Comparison of ENCODE assay signal across 7 cellular contexts in the genomic region with DNA sequence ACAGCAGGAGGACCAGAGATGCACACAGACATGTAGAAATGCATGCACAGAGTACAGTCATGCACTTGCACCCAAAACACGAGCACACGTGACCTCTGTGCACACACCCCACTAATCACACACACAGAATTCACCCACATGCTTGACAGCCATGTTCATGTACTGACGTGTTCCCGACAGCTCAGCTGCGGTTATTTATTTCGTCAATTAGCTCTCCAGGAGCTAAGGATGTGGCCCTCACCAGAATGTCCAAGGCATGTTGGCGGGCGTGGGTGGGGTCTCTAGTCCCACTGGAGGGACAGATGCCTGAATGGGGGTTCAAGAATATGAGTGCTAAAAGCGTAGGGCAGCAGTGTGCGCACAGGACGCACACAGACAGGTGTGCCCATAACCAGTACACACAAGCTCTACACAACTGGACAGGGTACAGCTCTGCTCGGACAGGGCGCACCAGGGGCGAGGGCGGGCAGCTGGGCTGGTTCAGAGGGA. TPM values are rescaled to one million over a fixed set of nuclear protein-coding genes. Genes with fewer than 3 reads are reported as not detected.
A peak's percentile ranks its signal among the peaks of the same experiment; 100 is the strongest.
DNase-seq lines count a peak whose midpoint lies in the region; ATAC-seq and TF ChIP-seq lines count a peak whose summit lies in the region.

No MANE protein-coding gene starts in this region.

- H3K27me3 ChIP-seq in cardiac muscle cell, result no peaks in the 10 kb centered on the region
- H3K27me3 ChIP-seq in skeletal muscle tissue (ENCODE audit: control insufficient read depth in 3 of 3, insufficient read depth in 3 of 3, low read length in 3 of 3), result peaks cover 0 to 33% (median 26%) of the 10 kb centered on the region in 3 donors

- H3K4me1 ChIP-seq in cardiac muscle cell (ENCODE audit: low read depth) (peaks cover 8% of the 10 kb centered on the region), skeletal muscle tissue (ENCODE audit: control insufficient read depth in 3 of 3, insufficient read depth in 3 of 3, low read length in 3 of 3) (peaks cover 25 to 35% (median 33%) of the 10 kb centered on the region in 3 donors)

- peak overlapping the region; percentile 92 for H3K4me3 Mint-ChIP-seq in activated CD8-positive, alpha-beta memory T cell treated with anti-CD3 and anti-CD28 coated beads, Interleukin-2, amount 10 ng/mL, durations not matched to agents 7 days and 5 days

- no peaks in the 10 kb centered on the region for H3K27me3 Mint-ChIP-seq in activated CD8-positive, alpha-beta memory T cell treated with anti-CD3 and anti-CD28 coated beads, Interleukin-2, amount 10 ng/mL, durations not matched to agents 7 days and 5 days

- H3K9me3 Mint-ChIP-seq in activated CD8-positive, alpha-beta memory T cell treated with anti-CD3 and anti-CD28 coated beads, Interleukin-2, amount 10 ng/mL, durations not matched to agents 7 days and 5 days (ENCODE audit: low read depth), result no peaks in the 10 kb centered on the region

- H3K27ac ChIP-seq in cardiac muscle cell (no peak overlapping the region), skeletal muscle tissue (ENCODE audit: low read depth, low read length) (peak overlapping the region; percentile 79)

- H3K4me3 ChIP-seq in cardiac muscle cell (peak overlapping the region; percentile 75), skeletal muscle tissue (ENCODE audit: low read length in 3 of 3) (peak overlapping the region; percentile 83 to 99 (median 98))

- peak overlapping the region in 2 of 3 donors; percentile 63 to 70 for H3K9ac ChIP-seq in skeletal muscle tissue (ENCODE audit: low read depth in 1 of 3, low read length in 3 of 3)

- CTCF ChIA-PET in activated CD8-positive, alpha-beta memory T cell treated with anti-CD3 and anti-CD28 coated beads, Interleukin-2, amount 10 ng/mL, durations not matched to agents 7 days and 5 days (lab: Charles Lee), result interaction anchor here (0.7 to 4.5 kb wide), 29 partner anchors 9 to 443 kb away, joined by 3 to 190 read pairs (median 6); a partner anchor contains a TSS

- H3K4me1 Mint-ChIP-seq in activated CD8-positive, alpha-beta memory T cell treated with anti-CD3 and anti-CD28 coated beads, Interleukin-2, amount 10 ng/mL, durations not matched to agents 7 days and 5 days, result peaks cover 61% of the 10 kb centered on the region

- H3K9me3 ChIP-seq in cardiac muscle cell (ENCODE audit: low read depth) (no peaks in the 10 kb centered on the region), skeletal muscle tissue (ENCODE audit: control insufficient read depth in 3 of 3, low read length in 3 of 3) (no peaks in the 10 kb centered on the region)

- H3K36me3 Mint-ChIP-seq in activated CD8-positive, alpha-beta memory T cell treated with anti-CD3 and anti-CD28 coated beads, Interleukin-2, amount 10 ng/mL, durations not matched to agents 7 days and 5 days, result peaks cover 27% of the 10 kb centered on the region

- peak; percentile 74 for DNase-seq in activated CD8-positive, alpha-beta memory T cell treated with anti-CD3 and anti-CD28 coated beads, Interleukin-2, amount 10 ng/mL, durations not matched to agents 7 days and 5 days
- DNase-seq in cardiac muscle cell (ENCODE audit: low read depth in 1 of 2, low spot score in 1 of 2) (peak in 1 of 2 donors; percentile 10), superior temporal gyrus (ENCODE audit: extremely low spot score) (no peak), NCI-H82 treated with DMSO at 0.1 percent for 48 hours (lab: John Stamatoyannopoulos, UW; ENCODE audit: unreplicated experiment) (no peak)

- peak overlapping the region; percentile 99 for H3K27ac Mint-ChIP-seq in activated CD8-positive, alpha-beta memory T cell treated with anti-CD3 and anti-CD28 coated beads, Interleukin-2, amount 10 ng/mL, durations not matched to agents 7 days and 5 days

- peak; percentile 13 for ATAC-seq in GM18909 (IDR thresholded peaks at IDR 0.05; ENCODE audit: poor library complexity, unreplicated experiment)
- ATAC-seq in HG03280 (IDR thresholded peaks at IDR 0.05; ENCODE audit: unreplicated experiment), result peak; percentile 5
- peak; percentile 24 for ATAC-seq in activated CD8-positive, alpha-beta memory T cell treated with anti-CD3 and anti-CD28 coated beads, Interleukin-2, amount 10 ng/mL, durations not matched to agents 7 days and 5 days

- H3K36me3 ChIP-seq in cardiac muscle cell (peaks cover 10% of the 10 kb centered on the region), skeletal muscle tissue (ENCODE audit: control insufficient read depth in 3 of 3, insufficient read depth in 3 of 3, low read length in 3 of 3) (peaks cover 16 to 22% (median 16%) of the 10 kb centered on the region in 3 donors)

- TF ChIP-seq CTCF in cardiac muscle cell (IDR thresholded peaks at IDR 0.05; ENCODE audit: low read depth, low read length), result no peak

RNA-seq across cellular contexts. Expression of a gene that starts 0.6 kb away (rescaled TPM):
- 10 to 100 TPM; 77.5 to 80.6 TPM for total RNA-seq in activated CD8-positive, alpha-beta memory T cell treated with anti-CD3 and anti-CD28 coated beads, Interleukin-2, amount 10 ng/mL, durations not matched to agents 7 days and 5 days
- total RNA-seq in cardiac muscle cell, result 62.6 and 67.6 TPM in 2 replicates
- 73.5 and 78.7 TPM in 2 replicates for polyA plus RNA-seq in cardiac muscle cell
- total RNA-seq in skeletal muscle tissue, result 55.8 TPM

RNA-seq across cellular contexts. Expression of a gene that starts 0.9 kb away (rescaled TPM):
- total RNA-seq in activated CD8-positive, alpha-beta memory T cell treated with anti-CD3 and anti-CD28 coated beads, Interleukin-2, amount 10 ng/mL, durations not matched to agents 7 days and 5 days, result 10 to 100 TPM; 26.0 to 33.4 TPM
- total RNA-seq in cardiac muscle cell, result 20.3 and 20.8 TPM in 2 replicates
- polyA plus RNA-seq in cardiac muscle cell, result 22.6 and 36.5 TPM in 2 replicates
- 1.0 TPM for total RNA-seq in skeletal muscle tissue

RNA-seq across cellular contexts. Expression of a gene that starts 10.6 kb away (rescaled TPM):
- 10 to 100 TPM; 13.5 to 18.2 TPM for total RNA-seq in activated CD8-positive, alpha-beta memory T cell treated with anti-CD3 and anti-CD28 coated beads, Interleukin-2, amount 10 ng/mL, durations not matched to agents 7 days and 5 days
- total RNA-seq in cardiac muscle cell, result 41.6 and 45.8 TPM in 2 replicates
- 13.7 and 15.3 TPM in 2 replicates for polyA plus RNA-seq in cardiac muscle cell
- 8.9 TPM for total RNA-seq in skeletal muscle tissue

RNA-seq across cellular contexts. Expression of a gene that starts 24.1 kb away (rescaled TPM):
- 10 to 100 TPM; 41.1 to 41.9 TPM for total RNA-seq in activated CD8-positive, alpha-beta memory T cell treated with anti-CD3 and anti-CD28 coated beads, Interleukin-2, amount 10 ng/mL, durations not matched to agents 7 days and 5 days
- total RNA-seq in cardiac muscle cell (40.2 and 53.5 TPM in 2 replicates), skeletal muscle tissue (15.7 TPM)
- polyA plus RNA-seq in cardiac muscle cell, result 84.2 and 96.3 TPM in 2 replicates

RNA-seq across cellular contexts. Expression of a gene that starts 55.6 kb away (rescaled TPM):
- 10 to 100 TPM; 17.5 to 19.0 TPM for total RNA-seq in activated CD8-positive, alpha-beta memory T cell treated with anti-CD3 and anti-CD28 coated beads, Interleukin-2, amount 10 ng/mL, durations not matched to agents 7 days and 5 days
- total RNA-seq in cardiac muscle cell, result 0.88 and 2.2 TPM in 2 replicates
- polyA plus RNA-seq in cardiac muscle cell, result 0.35 and 0.76 TPM in 2 replicates
- 0.52 TPM for total RNA-seq in skeletal muscle tissue

Comparison
In these comparisons a context has a peak if more than half of its experiments do, and no peak if none do; other contexts are left out.
1. RNA of a gene that starts 0.9 kb away (total RNA-seq): 26.0 to 33.4 TPM in activated CD8-positive, alpha-beta memory T cell treated with anti-CD3 and anti-CD28 coated beads, Interleukin-2, amount 10 ng/mL, durations not matched to agents 7 days and 5 days and 20.3 to 20.8 TPM in cardiac muscle cell; 1.0 TPM in skeletal muscle tissue (single experiment); every median in the first group is over 10 times any median in the second.
2. Peak in every context shown above with its lines, with median percentiles within 50 percentile points of each other: ATAC-seq.